Comparison of ENCODE assay signal across 20 cellular contexts in genomic region chr4:6699903-6700302, GRCh38. TPM values are rescaled to one million over a fixed set of nuclear protein-coding genes. Genes with fewer than 3 reads are reported as not detected.
DNase-seq lines count a peak whose midpoint lies in the region; ATAC-seq lines count a peak whose summit lies in the region.
"Had no signal": no experiment of that assay in that cellular context is flagged by ENCODE, and none has a peak within 500 bp of the region (broad histone marks: within the 10 kb centered on the region; RNA-seq: fewer than 3 reads in every experiment).

No MANE protein-coding gene starts in this region.

- CTCF ChIA-PET in activated CD4-positive, alpha-beta T cell treated with anti-CD3 and anti-CD28 coated beads for 36 hours (lab: Charles Lee): interaction anchor here (0.6 to 5.6 kb wide), 6 partner anchors 9 to 1155 kb away, joined by 3 to 44 read pairs (median 5); partner anchors contain the start of gene MRFAP1L1

- H3K9me3 ChIP-seq in KOPT-K1 (ENCODE audit: insufficient read depth, low read length, poor library complexity, severe bottlenecking): peaks cover 15% of the 10 kb centered on the region
- H3K9me3 ChIP-seq in effector memory CD4-positive, alpha-beta T cell (ENCODE audit: control insufficient read depth, low read length): no peaks in the 10 kb centered on the region
- H3K9me3 ChIP-seq: BE2C, psoas muscle, vagina had no signal

- no peak overlapping the region for H3K4me3 Mint-ChIP-seq in activated CD4-positive, alpha-beta T cell treated with anti-CD3 and anti-CD28 coated beads for 36 hours
- H3K4me3 Mint-ChIP-seq: neural progenitor cell had no signal

- H3K36me3 ChIP-seq in KOPT-K1 (ENCODE audit: insufficient read depth, low read length): peaks cover 40% of the 10 kb centered on the region
- H3K36me3 ChIP-seq in effector memory CD4-positive, alpha-beta T cell (ENCODE audit: control insufficient read depth, insufficient read depth, low read length): peaks cover 5% of the 10 kb centered on the region
- H3K36me3 ChIP-seq: vagina had no signal

- no peaks in the 10 kb centered on the region for H3K27me3 Mint-ChIP-seq in activated CD4-positive, alpha-beta T cell treated with anti-CD3 and anti-CD28 coated beads for 36 hours

- intact Hi-C loops in activated CD4-positive, alpha-beta T cell treated with anti-CD3 and anti-CD28 coated beads for 36 hours (cut with DNase I, micrococcal nuclease): no loop called here

- POLR2A ChIA-PET in activated CD4-positive, alpha-beta T cell treated with anti-CD3 and anti-CD28 coated beads for 36 hours (lab: Charles Lee): interaction anchor here (0.6 kb wide), 2 partner anchors 25 to 210 kb away, joined by 3 to 4 read pairs; partner anchors contain the start of gene TBC1D14

- no peak for ATAC-seq in activated CD4-positive, alpha-beta T cell treated with anti-CD3 and anti-CD28 coated beads for 36 hours
- ATAC-seq in HG02970 (IDR thresholded peaks at IDR 0.05; ENCODE audit: low FRiP score, unreplicated experiment): no peak
- ATAC-seq in GM21723 (IDR thresholded peaks at IDR 0.05; ENCODE audit: unreplicated experiment): no peak
- ATAC-seq: psoas muscle, Right ventricle myocardium inferior had no signal

- H3K9me3 Mint-ChIP-seq in activated CD4-positive, alpha-beta T cell treated with anti-CD3 and anti-CD28 coated beads for 36 hours (ENCODE audit: low read depth): peaks cover under 1% of the 10 kb centered on the region

- H3K36me3 Mint-ChIP-seq in activated CD4-positive, alpha-beta T cell treated with anti-CD3 and anti-CD28 coated beads for 36 hours (ENCODE audit: low read depth): peaks cover 43% of the 10 kb centered on the region

- peak overlapping the region; percentile 24 for H3K27ac ChIP-seq in KOPT-K1 (ENCODE audit: low read depth, low read length, poor library complexity, severe bottlenecking)
- H3K27ac ChIP-seq in effector memory CD4-positive, alpha-beta T cell (ENCODE audit: insufficient read depth, low read length, poor library complexity, severe bottlenecking): peak overlapping the region; percentile 35
- H3K27ac ChIP-seq: neural progenitor cell, psoas muscle, vagina had no signal

- H3K4me3 ChIP-seq in effector memory CD4-positive, alpha-beta T cell (ENCODE audit: insufficient read depth, low read depth, low read length, poor library complexity, severe bottlenecking): no peak overlapping the region
- H3K4me3 ChIP-seq: MG63, neural progenitor cell, psoas muscle, smooth muscle cell, vagina had no signal

- peaks cover 52% of the 10 kb centered on the region for H3K4me1 ChIP-seq in effector memory CD4-positive, alpha-beta T cell (ENCODE audit: control insufficient read depth, insufficient read depth, low read length, poor library complexity, severe bottlenecking)
- H3K4me1 ChIP-seq: neural progenitor cell had no signal

- no peaks in the 10 kb centered on the region for H3K27me3 ChIP-seq in effector memory CD4-positive, alpha-beta T cell (replicated peaks; ENCODE audit: control insufficient read depth, insufficient read depth, low read length, poor library complexity, severe bottlenecking)
- H3K27me3 ChIP-seq: BE2C, MG63, neural progenitor cell, vagina had no signal

- H3K4me1 Mint-ChIP-seq in activated CD4-positive, alpha-beta T cell treated with anti-CD3 and anti-CD28 coated beads for 36 hours: peaks cover 65% of the 10 kb centered on the region
- H3K4me1 Mint-ChIP-seq: neural progenitor cell had no signal

- no peak for DNase-seq in activated CD4-positive, alpha-beta T cell treated with anti-CD3 and anti-CD28 coated beads for 36 hours
- DNase-seq in activated CD4-positive, alpha-beta T cell treated with anti-CD3 and anti-CD28 coated beads for 48 hours: no peak
- DNase-seq in effector memory CD4-positive, alpha-beta T cell: no peak
- DNase-seq: activated gamma-delta T cell treated with Interleukin-2 at 50 U/mL for 16 hours; BE2C; MG63; NCI-H1436 treated with DMSO at 0.1 percent for 48 hours; NCI-H2171 treated with DMSO at 0.1 percent for 48 hours; NCI-H748 treated with DMSO at 0.1 percent for 48 hours; psoas muscle; stimulated activated CD4-positive, alpha-beta T cell treated with anti-CD3 and anti-CD28 coated beads, Interleukin-4, amount 100 ng/mL, for 24 hours; SW 1271 had no signal

- peak overlapping the region; percentile 73 for H3K27ac Mint-ChIP-seq in activated CD4-positive, alpha-beta T cell treated with anti-CD3 and anti-CD28 coated beads for 36 hours
- H3K27ac Mint-ChIP-seq: neural progenitor cell had no signal

RNA-seq across cellular contexts. Expression of gene S100P, which starts 6.2 kb away (rescaled TPM):
- 1 to 10 TPM; 1.9 to 2.1 TPM for total RNA-seq in activated CD4-positive, alpha-beta T cell treated with anti-CD3 and anti-CD28 coated beads for 36 hours
- total RNA-seq: A172, Right ventricle myocardium inferior had no signal

RNA-seq across cellular contexts. Expression of gene MRFAP1L1, which starts 9.8 kb away (rescaled TPM):
- total RNA-seq in activated CD4-positive, alpha-beta T cell treated with anti-CD3 and anti-CD28 coated beads for 36 hours: 10 to 100 TPM; 36.4 to 45.0 TPM

RNA-seq across cellular contexts. Expression of gene BLOC1S4, which starts 16.1 kb away (rescaled TPM):
- 10 to 100 TPM; 10.1 to 16.7 TPM for total RNA-seq in activated CD4-positive, alpha-beta T cell treated with anti-CD3 and anti-CD28 coated beads for 36 hours

RNA-seq across cellular contexts. Expression of gene MRFAP1, which starts 59.4 kb away (rescaled TPM):
- total RNA-seq in activated CD4-positive, alpha-beta T cell treated with anti-CD3 and anti-CD28 coated beads for 36 hours: 100 to 1,000 TPM in 1 of 2 experiments, 10 to 100 TPM in 1; 66.8 to 122 TPM
